Comparison of ENCODE assay signal across 1 cellular context in the genomic region with DNA sequence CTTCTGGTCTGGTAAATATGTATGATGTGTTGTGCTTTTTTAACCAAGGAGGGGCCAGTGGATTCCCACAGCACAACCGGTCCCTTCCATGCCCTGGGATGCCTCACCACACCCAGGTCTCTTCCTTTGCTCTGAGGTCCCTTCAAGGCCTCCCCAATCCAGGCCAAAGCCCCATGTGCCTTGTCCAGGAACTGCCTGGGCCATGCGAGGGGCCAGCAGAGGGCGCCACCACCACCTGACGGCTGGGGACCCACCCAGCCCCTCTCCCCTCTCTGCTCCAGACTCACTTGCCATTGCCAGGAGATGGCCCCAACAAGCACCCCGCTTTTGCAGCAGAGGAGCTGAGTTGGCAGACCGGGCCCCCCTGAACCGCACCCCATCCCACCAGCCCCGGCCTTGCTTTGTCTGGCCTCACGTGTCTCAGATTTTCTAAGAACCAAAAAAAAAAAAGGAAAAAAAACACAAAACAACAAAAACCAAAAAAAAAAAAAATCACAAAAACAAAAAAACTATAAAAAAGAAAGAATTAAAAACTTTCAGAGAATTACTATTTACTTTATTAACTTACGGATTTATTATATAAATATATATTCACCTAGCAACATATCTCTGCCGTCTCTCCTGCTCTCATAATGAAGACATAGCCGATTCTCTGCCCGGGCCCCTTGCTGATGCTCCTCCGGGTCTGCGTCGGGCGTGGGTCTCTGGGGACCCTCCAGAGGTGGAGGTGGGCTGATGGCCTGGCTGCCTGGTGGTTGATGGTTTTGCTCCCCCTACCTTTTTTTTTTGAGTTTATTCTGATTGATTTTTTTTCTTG.
TF ChIP-seq lines count a peak whose summit lies in the region.

No MANE protein-coding gene starts in this region.

TF ChIP-seq in H1, 55 proteins besides CTCF, POLR2A, EP300 and RAD21:
- TF ChIP-seq GABPA (IDR thresholded peaks at IDR 0.05; ENCODE audit: borderline replicate concordance, insufficient read depth, low read length) (peak; percentile 68; the same call in 1 of the 2 replicates), GTF2F1 (IDR thresholded peaks at IDR 0.05; ENCODE audit: borderline replicate concordance, low read depth, low read length) (no peak), SAP30 (IDR thresholded peaks at IDR 0.05; ENCODE audit: insufficient read depth, insufficient replicate concordance, low read length) (no peak), MAX (IDR thresholded peaks at IDR 0.05) (peak; percentile 85), CHD7 (IDR thresholded peaks at IDR 0.05; ENCODE audit: insufficient replicate concordance, low read length) (no peak), CREB1 (IDR thresholded peaks at IDR 0.05) (0 out of 2 replicates have a peak, but pooled peaks have one; percentile 50), SP1 (IDR thresholded peaks at IDR 0.05; ENCODE audit: low read depth, low read length) (peak; percentile 3; the same call in 1 of the 2 replicates), YY1 (IDR thresholded peaks at IDR 0.05; ENCODE audit: low read depth, low read length) (0 out of 2 replicates have a peak, but pooled peaks have one; percentile 31)
- TF ChIP-seq, protein P1, sequence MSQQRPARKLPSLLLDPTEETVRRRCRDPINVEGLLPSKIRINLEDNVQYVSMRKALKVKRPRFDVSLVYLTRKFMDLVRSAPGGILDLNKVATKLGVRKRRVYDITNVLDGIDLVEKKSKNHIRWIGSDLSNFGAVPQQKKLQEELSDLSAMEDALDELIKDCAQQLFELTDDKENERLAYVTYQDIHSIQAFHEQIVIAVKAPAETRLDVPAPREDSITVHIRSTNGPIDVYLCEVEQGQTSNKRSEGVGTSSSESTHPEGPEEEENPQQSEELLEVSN (IDR thresholded peaks at IDR 0.05), result 0 out of 2 replicates have a peak, but pooled peaks have one; percentile 30
TF ChIP-seq in H1: peak in this region for 6.
